In genomic region chr13:49543656-49544055, GRCh38 we compare ENCODE assay signal across 32 cellular contexts.
"Had no signal": no experiment of that assay in that cellular context is flagged by ENCODE, and none has a peak within 500 bp of the region (broad histone marks: within the 10 kb centered on the region; RNA-seq: fewer than 3 reads in every experiment).

No MANE protein-coding gene starts in this region.

- H3K9me3 ChIP-seq: adrenal gland, ascending aorta, body of pancreas, breast epithelium had no signal

- H3K27ac ChIP-seq: adrenal gland, ascending aorta, body of pancreas, brain microvascular endothelial cell, breast epithelium, cardiac muscle cell had no signal

- H3K27me3 ChIP-seq: adrenal gland, ascending aorta, body of pancreas, brain microvascular endothelial cell, breast epithelium, cardiac muscle cell had no signal

- DNase-seq: activated effector memory CD4-positive, alpha-beta T cell treated with anti-CD3 and anti-CD28 coated beads, Interleukin-2, amount 50 U/mL, for 16 hours; activated effector memory CD4-positive, alpha-beta T cell treated with Interleukin-2 at 50 U/mL for 16 hours; activated gamma-delta T cell; activated gamma-delta T cell treated with Interleukin-2 at 50 U/mL for 16 hours; activated naive CD4-positive, alpha-beta T cell; activated naive CD4-positive, alpha-beta T cell treated with anti-CD3 and anti-CD28 coated beads for 36 hours; activated naive CD4-positive, alpha-beta T cell treated with anti-CD3 and anti-CD28 coated beads, Interleukin-2, amount 10 ng/mL, durations not matched to agents 7 days and 5 days; activated naive CD4-positive, alpha-beta T cell treated with anti-CD3 and anti-CD28 coated beads, Interleukin-2, amount 50 U/mL, for 16 hours; activated naive CD4-positive, alpha-beta T cell treated with Interleukin-2 at 50 U/mL for 16 hours; activated naive CD8-positive, alpha-beta T cell treated with anti-CD3 and anti-CD28 coated beads for 36 hours; activated naive CD8-positive, alpha-beta T cell treated with anti-CD3 and anti-CD28 coated beads, Interleukin-2, amount 10 ng/mL, durations not matched to agents 7 days and 5 days; activated naive CD8-positive, alpha-beta T cell treated with anti-CD3 and anti-CD28 coated beads, Interleukin-2, amount 50 U/mL, for 24 hours; activated T-cell treated with anti-CD3 and anti-CD28 coated beads, Interleukin-2, amount 50 U/mL, for 1 hour; activated T-cell treated with anti-CD3 and anti-CD28 coated beads, Interleukin-2, amount 50 U/mL, for 24 hours; activated T-cell treated with anti-CD3 and anti-CD28 coated beads, Interleukin-2, amount 50 U/mL, for 4 hours; activated T-cell treated with anti-CD3 and anti-CD28 coated beads, Interleukin-2, amount 50 U/mL, for 48 hours; activated T-cell treated with anti-CD3 and anti-CD28 coated beads, Interleukin-2, amount 50 U/mL, for 72 hours; adrenal gland; amniotic stem cell; amygdala; anterior cingulate cortex; aorta; body of pancreas; brain microvascular endothelial cell; caudate nucleus; central memory CD4-positive, alpha-beta T cell; cerebellar nuclear complex had no signal

- H3K4me1 ChIP-seq: ascending aorta, body of pancreas, breast epithelium had no signal

- H3K4me3 ChIP-seq: adrenal gland, ascending aorta, body of pancreas, breast epithelium, cardiac muscle cell had no signal

- ATAC-seq: activated naive CD4-positive, alpha-beta T cell treated with anti-CD3 and anti-CD28 coated beads, Interleukin-2, amount 50 U/mL, for 72 hours; activated naive CD8-positive, alpha-beta T cell treated with anti-CD3 and anti-CD28 coated beads, Interleukin-2, amount 50 U/mL, for 24 hours; activated T-cell treated with anti-CD3 and anti-CD28 coated beads, Interleukin-2, amount 50 U/mL, for 4 hours; activated T-cell treated with anti-CD3 and anti-CD28 coated beads, Interleukin-2, amount 50 U/mL, for 72 hours; activated T-helper 17 cell treated with anti-CD3 and anti-CD28 coated beads, Interleukin-2, amount 50 U/mL, for 72 hours; body of pancreas had no signal

- H3K36me3 ChIP-seq: breast epithelium had no signal
